In genomic region chr17:49381793-49382192, GRCh38 we compare ENCODE assay signal across 28 cellular contexts. TPM values are rescaled to one million over a fixed set of nuclear protein-coding genes. Genes with fewer than 3 reads are reported as not detected.
A peak's percentile ranks its signal among the peaks of the same experiment; 100 is the strongest.
DNase-seq lines count a peak whose midpoint lies in the region; ATAC-seq, FAIRE-seq and TF ChIP-seq lines count a peak whose summit lies in the region.
"Had no signal": no experiment of that assay in that cellular context is flagged by ENCODE, and none has a peak within 500 bp of the region (broad histone marks: within the 10 kb centered on the region; RNA-seq: fewer than 3 reads in every experiment).

No MANE protein-coding gene starts in this region.

- TF ChIP-seq EP300 in A549 (IDR thresholded peaks at IDR 0.05): no peak

- 49% methylated on average over 5 of the region's 5 CpGs for WGBS in A549 (ENCODE audit: missing lambda C conversion rate)

- H3K9me3 Mint-ChIP-seq in effector memory CD8-positive, alpha-beta T cell: no peaks in the 10 kb centered on the region
- H3K9me3 Mint-ChIP-seq in progenitor cell of endocrine pancreas (ENCODE audit: low read depth): no peaks in the 10 kb centered on the region
- H3K9me3 Mint-ChIP-seq: CD8-positive, alpha-beta memory T cell; GM23338; H9 had no signal

- H3K4me2 ChIP-seq in A549: no peak overlapping the region
- H3K4me2 ChIP-seq: GM23338 had no signal

- no peaks in the 10 kb centered on the region for H3K4me1 ChIP-seq in A549

- no peak overlapping the region for H3K27ac ChIP-seq in A549
- H3K27ac ChIP-seq: SK-N-MC had no signal

- TF ChIP-seq RAD21 in A549 (conservative IDR thresholded peaks at IDR 0.05 in 1 of 2, IDR thresholded peaks at IDR 0.05 in 1 of 2): no peak

- peaks cover 0 to 9% of the 10 kb centered on the region in 2 donors for H3K4me1 Mint-ChIP-seq in effector memory CD8-positive, alpha-beta T cell (ENCODE audit: low read depth in 2 of 2)
- H3K4me1 Mint-ChIP-seq in progenitor cell of endocrine pancreas (ENCODE audit: low read depth): no peaks in the 10 kb centered on the region

- FAIRE-seq in A549 (lab: Jason Lieb, UNC): no peak
- peak; percentile 13 for FAIRE-seq in HTR-8/SVneo (lab: Jason Lieb, UNC)
- FAIRE-seq: GM12878, RCC 7860 had no signal

- H3K9me3 ChIP-seq in A549: peaks cover 33% of the 10 kb centered on the region

- H3K4me3 Mint-ChIP-seq in effector memory CD8-positive, alpha-beta T cell: no peak overlapping the region
- H3K4me3 Mint-ChIP-seq in progenitor cell of endocrine pancreas (ENCODE audit: low read depth): no peak overlapping the region
- H3K4me3 Mint-ChIP-seq: CD14-positive monocyte; CD8-positive, alpha-beta memory T cell; GM23338; H9 had no signal

- CTCF ChIA-PET in A549 (lab: Yijun Ruan, JAX): interaction anchor here (0.6 to 3.9 kb wide), 11 partner anchors 12 to 91 kb away, joined by 3 to 15 read pairs (median 4); no protein-coding TSS in a partner anchor

- H3K36me3 Mint-ChIP-seq in effector memory CD8-positive, alpha-beta T cell (ENCODE audit: insufficient read depth): no peaks in the 10 kb centered on the region
- H3K36me3 Mint-ChIP-seq in progenitor cell of endocrine pancreas (ENCODE audit: insufficient read depth): no peaks in the 10 kb centered on the region

- peak overlapping the region; percentile 39 to 83 for H3K27ac Mint-ChIP-seq in effector memory CD8-positive, alpha-beta T cell
- H3K27ac Mint-ChIP-seq in progenitor cell of endocrine pancreas: peak overlapping the region; percentile 35
- H3K27ac Mint-ChIP-seq: GM23338, H9 had no signal

- H3K27me3 Mint-ChIP-seq in effector memory CD8-positive, alpha-beta T cell: no peaks in the 10 kb centered on the region
- H3K27me3 Mint-ChIP-seq in progenitor cell of endocrine pancreas: peaks cover 8% of the 10 kb centered on the region

- no peak for TF ChIP-seq POLR2A in A549 (IDR thresholded peaks at IDR 0.05; ENCODE audit: low read length)

- DNase-seq in A549 (ENCODE audit: low read depth in 1 of 2, low spot score in 1 of 2) (no peak), HTR-8/SVneo (ENCODE audit: insufficient read length, low spot score) (no peak), progenitor cell of endocrine pancreas (ENCODE audit: low spot score, unreplicated experiment) (no peak), middle frontal gyrus (ENCODE audit: extremely low spot score, low spot score) (no peak)
- DNase-seq in effector memory CD8-positive, alpha-beta T cell: no peak
- no peak for DNase-seq in activated CD4-positive, CD25-positive, alpha-beta regulatory T cell (lab: John Stamatoyannopoulos, UW)
- no peak for DNase-seq in activated CD4-positive, alpha-beta T cell treated with anti-CD3 and anti-CD28 coated beads for 4 hours
- DNase-seq: CD8-positive, alpha-beta memory T cell; DMS 273 treated with DMSO at 0.1 percent for 48 hours; DMS79; EL; GDM1; H9; KBM-7; MV-4-11; NCI-H1105; NCI-H146; NCI-H1930; NCI-H2107; NCI-H524; NCI-H748 treated with DMSO at 0.1 percent for 48 hours; SIG-M5 had no signal

- POLR2A ChIA-PET in A549 (lab: Yijun Ruan, JAX): no interaction called here

- peak; percentile 39 to 41; a peak in 4 of 6 replicates for ATAC-seq in A549
- no peak for ATAC-seq in effector memory CD8-positive, alpha-beta T cell (replicated peaks)
- no peak for ATAC-seq in GM19324 (IDR thresholded peaks at IDR 0.05; ENCODE audit: low FRiP score, unreplicated experiment)
- ATAC-seq: GM12878, GM23338 had no signal

- TF ChIP-seq CTCF in A549 (IDR thresholded peaks at IDR 0.05): no peak
- TF ChIP-seq CTCF in progenitor cell of endocrine pancreas (IDR thresholded peaks at IDR 0.05; ENCODE audit: unreplicated experiment): no peak

- no peak overlapping the region for H3K4me3 ChIP-seq in A549
- H3K4me3 ChIP-seq: GM12878, GM23338, SK-N-MC had no signal

TF ChIP-seq in A549, 52 proteins besides CTCF, POLR2A, EP300 and RAD21:
- TF ChIP-seq HOXB5 (CRISPR knock-in tag; IDR thresholded peaks at IDR 0.05) (no peak), CHD2 (IDR thresholded peaks at IDR 0.05; ENCODE audit: low read length, partially characterized antibody) (no peak), PHF8 (IDR thresholded peaks at IDR 0.05; ENCODE audit: borderline replicate concordance, low read depth) (no peak)

RNA-seq across cellular contexts. Expression of gene ZNF652, which starts 19.7 kb away (rescaled TPM):
- 13.1 and 14.8 TPM in 2 replicates for polyA plus RNA-seq in A549 (2011; rRNA removed)
- polyA plus RNA-seq in A549 (2012; cell fraction: cytosol; rRNA removed): 2.8 and 3.4 TPM in 2 replicates
- polyA plus RNA-seq in A549 (2012; cell fraction: nucleus; rRNA removed): 5.2 and 15.5 TPM in 2 replicates
- polyA plus RNA-seq in A549 (2017; fragmentation: RNase III; extraction: RNeasy Plus Mini Kit Qiagen cat#74134 plus additional on column Dnase treatment): 5.5 to 5.7 TPM (median 5.5 TPM) in 3 replicates
- 39.4 and 46.5 TPM in 2 replicates for polyA minus RNA-seq in A549 (2011; rRNA and poly(A)+ RNA removed)
- total RNA-seq in progenitor cell of endocrine pancreas: 49.3 and 52.7 TPM in 2 replicates

RNA-seq across cellular contexts. Expression of gene PHB1, which starts 32.9 kb away (rescaled TPM):
- polyA plus RNA-seq in A549 (2011; rRNA removed) (480 and 556 TPM in 2 replicates), A549 (2017; fragmentation: RNase III; extraction: RNeasy Plus Mini Kit Qiagen cat#74134 plus additional on column Dnase treatment) (410 to 432 TPM (median 416 TPM) in 3 replicates)
- polyA plus RNA-seq in A549 (2012; cell fraction: cytosol; rRNA removed): 819 and 950 TPM in 2 replicates
- 522 and 661 TPM in 2 replicates for polyA plus RNA-seq in A549 (2012; cell fraction: nucleus; rRNA removed)
- 595 and 645 TPM in 2 replicates for polyA minus RNA-seq in A549 (2011; rRNA and poly(A)+ RNA removed)
- total RNA-seq in progenitor cell of endocrine pancreas: 168 and 169 TPM in 2 replicates

Comparison
In these comparisons a context has a peak if more than half of its experiments do, and no peak if none do; other contexts are left out.
1. ATAC-seq: peak in A549 (2 of 2); none in effector memory CD8-positive, alpha-beta T cell (single experiment) and GM19324 (single experiment).